Comparison of ENCODE assay signal across 13 cellular contexts in the genomic region with DNA sequence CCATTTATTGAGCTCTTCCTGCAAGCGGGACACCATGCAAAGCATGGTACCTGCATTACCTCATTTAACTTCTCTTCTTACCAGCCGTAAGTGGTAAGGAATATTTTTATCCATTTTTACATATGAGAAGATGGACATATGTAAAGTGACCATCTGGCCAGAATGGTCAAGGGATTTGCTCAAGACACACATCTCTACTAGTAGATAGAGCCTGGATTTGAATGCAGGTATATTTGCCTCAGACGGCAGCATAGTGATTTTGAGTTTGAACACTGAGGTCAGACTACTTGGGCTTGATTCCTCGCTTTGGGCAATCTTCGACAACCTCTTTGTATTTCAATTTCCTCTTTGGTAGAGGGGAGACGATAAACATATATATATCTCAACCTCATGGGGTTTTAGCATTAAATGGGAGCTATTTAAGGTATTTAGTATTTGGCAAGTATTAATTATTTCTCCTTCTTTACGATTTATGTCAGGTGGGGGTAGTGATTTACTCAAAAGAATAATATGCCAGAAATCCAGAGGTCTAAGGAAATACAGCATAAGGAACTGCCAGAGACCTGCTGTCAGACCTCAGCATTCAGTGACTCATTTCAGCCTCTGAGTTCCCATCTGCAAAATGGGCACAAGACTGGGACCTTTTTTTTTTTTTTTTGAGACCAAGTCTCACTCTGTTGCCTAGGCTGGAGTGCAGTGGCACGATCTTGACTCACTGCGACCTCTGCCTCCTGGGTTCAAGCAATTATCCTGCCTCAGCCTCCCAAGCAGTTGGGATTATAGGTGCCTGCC. TPM values are rescaled to one million over a fixed set of nuclear protein-coding genes. Genes with fewer than 3 reads are reported as not detected.
DNase-seq lines count a peak whose midpoint lies in the region; ATAC-seq and TF ChIP-seq lines count a peak whose summit lies in the region.
"Had no signal": no experiment of that assay in that cellular context is flagged by ENCODE, and none has a peak within 500 bp of the region (broad histone marks: within the 10 kb centered on the region; RNA-seq: fewer than 3 reads in every experiment).

No MANE protein-coding gene starts in this region.

- peaks cover 12% of the 10 kb centered on the region for H3K36me3 Mint-ChIP-seq in activated CD8-positive, alpha-beta memory T cell treated with anti-CD3 and anti-CD28 coated beads, Interleukin-2, amount 10 ng/mL, durations not matched to agents 7 days and 5 days
- no peaks in the 10 kb centered on the region for H3K36me3 Mint-ChIP-seq in activated T-helper 17 cell treated with anti-CD3 and anti-CD28 coated beads, Interleukin-2, amount 50 U/mL, for 72 hours (ENCODE audit: low read depth)
- H3K36me3 Mint-ChIP-seq in stimulated activated effector memory CD8-positive, alpha-beta T cell treated with anti-CD3 and anti-CD28 coated beads, Interleukin-12 subunit alpha, Interleukin-12 subunit beta, amount 100 ng/mL, for 72 hours, result peaks cover 6% of the 10 kb centered on the region

- TF ChIP-seq CTCF in Loucy (conservative IDR thresholded peaks at IDR 0.05; ENCODE audit: low read length) (no peak), suprapubic skin (IDR thresholded peaks at IDR 0.05) (no peak)

- no peaks in the 10 kb centered on the region for H3K9me2 ChIP-seq in Loucy (replicated peaks; ENCODE audit: low read depth, low read length)

- WGBS in suprapubic skin, result 86% methylated on average over 9 of the region's 9 CpGs

- peaks cover 75% of the 10 kb centered on the region for H3K4me1 ChIP-seq in Loucy (ENCODE audit: insufficient read depth, low read length, poor library complexity, severe bottlenecking)
- H3K4me1 ChIP-seq in suprapubic skin, result no peaks in the 10 kb centered on the region
- H3K4me1 ChIP-seq: SJSA1 had no signal

- H3K9me3 Mint-ChIP-seq in activated CD8-positive, alpha-beta memory T cell treated with anti-CD3 and anti-CD28 coated beads, Interleukin-2, amount 10 ng/mL, durations not matched to agents 7 days and 5 days (ENCODE audit: low read depth), result no peaks in the 10 kb centered on the region
- H3K9me3 Mint-ChIP-seq in activated T-helper 17 cell treated with anti-CD3 and anti-CD28 coated beads, Interleukin-2, amount 50 U/mL, for 72 hours, result peaks cover 4% of the 10 kb centered on the region
- peaks cover 2% of the 10 kb centered on the region for H3K9me3 Mint-ChIP-seq in stimulated activated effector memory CD8-positive, alpha-beta T cell treated with anti-CD3 and anti-CD28 coated beads, Interleukin-12 subunit alpha, Interleukin-12 subunit beta, amount 100 ng/mL, for 72 hours

- H4K20me1 ChIP-seq in Loucy (ENCODE audit: insufficient read depth, low read length, poor library complexity, severe bottlenecking), result no peaks in the 10 kb centered on the region

- TF ChIP-seq EP300 in suprapubic skin (IDR thresholded peaks at IDR 0.05), result no peak

- H3K9me3 ChIP-seq in Loucy (ENCODE audit: insufficient read depth, low read depth, low read length), result peaks cover 5% of the 10 kb centered on the region; the same call in 1 of the 2 replicates
- H3K9me3 ChIP-seq in suprapubic skin, result no peaks in the 10 kb centered on the region
- H3K9me3 ChIP-seq: SJSA1 had no signal

- no peaks in the 10 kb centered on the region for H3K27me3 ChIP-seq in Loucy (ENCODE audit: insufficient read depth, low read length, poor library complexity, severe bottlenecking)
- no peaks in the 10 kb centered on the region for H3K27me3 ChIP-seq in suprapubic skin
- H3K27me3 ChIP-seq: SJSA1 had no signal

- no peaks in the 10 kb centered on the region for H3K27me3 Mint-ChIP-seq in activated CD8-positive, alpha-beta memory T cell treated with anti-CD3 and anti-CD28 coated beads, Interleukin-2, amount 10 ng/mL, durations not matched to agents 7 days and 5 days
- H3K27me3 Mint-ChIP-seq in activated T-helper 17 cell treated with anti-CD3 and anti-CD28 coated beads, Interleukin-2, amount 50 U/mL, for 72 hours, result no peaks in the 10 kb centered on the region

- CTCF ChIA-PET in activated CD8-positive, alpha-beta memory T cell treated with anti-CD3 and anti-CD28 coated beads, Interleukin-2, amount 10 ng/mL, durations not matched to agents 7 days and 5 days (lab: Charles Lee), result interaction anchor here (0.7 to 2.3 kb wide), 6 partner anchors 9 to 31 kb away, joined by 3 to 10 read pairs (median 4); no protein-coding TSS in a partner anchor

- peaks cover 74% of the 10 kb centered on the region for H3K4me1 Mint-ChIP-seq in activated CD8-positive, alpha-beta memory T cell treated with anti-CD3 and anti-CD28 coated beads, Interleukin-2, amount 10 ng/mL, durations not matched to agents 7 days and 5 days
- peaks cover 47% of the 10 kb centered on the region for H3K4me1 Mint-ChIP-seq in activated T-helper 17 cell treated with anti-CD3 and anti-CD28 coated beads, Interleukin-2, amount 50 U/mL, for 72 hours
- peaks cover 56% of the 10 kb centered on the region for H3K4me1 Mint-ChIP-seq in stimulated activated effector memory CD8-positive, alpha-beta T cell treated with anti-CD3 and anti-CD28 coated beads, Interleukin-12 subunit alpha, Interleukin-12 subunit beta, amount 100 ng/mL, for 72 hours

- H2AFZ ChIP-seq in Loucy (ENCODE audit: low read length), result no peak overlapping the region

- no peak for TF ChIP-seq POLR2A in suprapubic skin (IDR thresholded peaks at IDR 0.05)

- DNase-seq in activated CD8-positive, alpha-beta memory T cell treated with anti-CD3 and anti-CD28 coated beads, Interleukin-2, amount 10 ng/mL, durations not matched to agents 7 days and 5 days, result no peak
- no peak for DNase-seq in activated CD8-positive, alpha-beta memory T cell treated with anti-CD3 and anti-CD28 coated beads, Interleukin-2, amount 50 U/mL, for 48 hours
- DNase-seq in stimulated activated effector memory CD8-positive, alpha-beta T cell treated with anti-CD3 and anti-CD28 coated beads, Interleukin-12 subunit alpha, Interleukin-12 subunit beta, amount 100 ng/mL, for 72 hours (ENCODE audit: low spot score in 2 of 2), result no peak
- DNase-seq in suprapubic skin (ENCODE audit: low spot score in 2 of 2) (no peak), hepatic stellate cell (ENCODE audit: low spot score) (no peak)
- DNase-seq: cerebellar nuclear complex, Kasumi-1, NCI-H1436 treated with DMSO at 0.1 percent for 48 hours had no signal

- peak overlapping the region; percentile 84 for H3K4me2 ChIP-seq in Loucy (ENCODE audit: low read depth, low read length, poor library complexity, severe bottlenecking)

- no peak overlapping the region for H3K4me3 Mint-ChIP-seq in activated CD8-positive, alpha-beta memory T cell treated with anti-CD3 and anti-CD28 coated beads, Interleukin-2, amount 10 ng/mL, durations not matched to agents 7 days and 5 days
- peak overlapping the region; percentile 85 for H3K4me3 Mint-ChIP-seq in activated T-helper 17 cell treated with anti-CD3 and anti-CD28 coated beads, Interleukin-2, amount 50 U/mL, for 72 hours
- peak overlapping the region; percentile 63 for H3K4me3 Mint-ChIP-seq in stimulated activated effector memory CD8-positive, alpha-beta T cell treated with anti-CD3 and anti-CD28 coated beads, Interleukin-12 subunit alpha, Interleukin-12 subunit beta, amount 100 ng/mL, for 72 hours

- H3K36me3 ChIP-seq in Loucy (ENCODE audit: insufficient read depth, low read length) (no peaks in the 10 kb centered on the region), suprapubic skin (no peaks in the 10 kb centered on the region)
- H3K36me3 ChIP-seq: SJSA1 had no signal

- H3K9ac ChIP-seq in Loucy (ENCODE audit: low read depth, low read length, poor library complexity, severe bottlenecking), result peak overlapping the region; percentile 67

- H3K4me3 ChIP-seq in Loucy (ENCODE audit: low read length, poor library complexity, severe bottlenecking) (peak overlapping the region; percentile 62), suprapubic skin (no peak overlapping the region)
- H3K4me3 ChIP-seq: SJSA1 had no signal

- ATAC-seq in activated CD8-positive, alpha-beta memory T cell treated with anti-CD3 and anti-CD28 coated beads, Interleukin-2, amount 10 ng/mL, durations not matched to agents 7 days and 5 days, result no peak
- peak; percentile 22 for ATAC-seq in activated T-helper 17 cell treated with anti-CD3 and anti-CD28 coated beads, Interleukin-2, amount 50 U/mL, for 72 hours (replicated peaks)
- ATAC-seq in stimulated activated effector memory CD8-positive, alpha-beta T cell treated with anti-CD3 and anti-CD28 coated beads, Interleukin-12 subunit alpha, Interleukin-12 subunit beta, amount 100 ng/mL, for 72 hours, result no peak
- ATAC-seq in GM21529 (IDR thresholded peaks at IDR 0.05; ENCODE audit: unreplicated experiment), result no peak

- peaks cover 16% of the 10 kb centered on the region for H3F3A ChIP-seq in Loucy (ENCODE audit: low read depth)

- peak overlapping the region; percentile 91 for H3K27ac Mint-ChIP-seq in activated CD8-positive, alpha-beta memory T cell treated with anti-CD3 and anti-CD28 coated beads, Interleukin-2, amount 10 ng/mL, durations not matched to agents 7 days and 5 days
- H3K27ac Mint-ChIP-seq in activated T-helper 17 cell treated with anti-CD3 and anti-CD28 coated beads, Interleukin-2, amount 50 U/mL, for 72 hours, result peak overlapping the region; percentile 88
- H3K27ac Mint-ChIP-seq in stimulated activated effector memory CD8-positive, alpha-beta T cell treated with anti-CD3 and anti-CD28 coated beads, Interleukin-12 subunit alpha, Interleukin-12 subunit beta, amount 100 ng/mL, for 72 hours, result peak overlapping the region; percentile 80

- peaks cover 40% of the 10 kb centered on the region for H3K79me2 ChIP-seq in Loucy (ENCODE audit: insufficient read depth, low read length)

- no peak overlapping the region for H3K27ac ChIP-seq in suprapubic skin
- H3K27ac ChIP-seq: SJSA1 had no signal

RNA-seq across cellular contexts. Expression of gene CHRNA9, which starts 34.6 kb away (rescaled TPM):
- total RNA-seq in activated CD8-positive, alpha-beta memory T cell treated with anti-CD3 and anti-CD28 coated beads, Interleukin-2, amount 10 ng/mL, durations not matched to agents 7 days and 5 days, result under 1 TPM in 1 of 2 experiments, not detected in 1; 0.18 TPM
- total RNA-seq in activated T-helper 17 cell treated with anti-CD3 and anti-CD28 coated beads, Interleukin-2, amount 50 U/mL, for 72 hours, result not detected
- 1 to 10 TPM in 1 of 4 donors, under 1 TPM in 2, not detected in 1; 0.34 to 2.4 (median 0.38) TPM for total RNA-seq in suprapubic skin
- total RNA-seq: left lobe of liver, SJSA1 had no signal
